Comparison of ENCODE assay signal across 20 cellular contexts in genomic region chr2:197264332-197264731, GRCh38. TPM values are rescaled to one million over a fixed set of nuclear protein-coding genes. Genes with fewer than 3 reads are reported as not detected.
DNase-seq lines count a peak whose midpoint lies in the region; ATAC-seq and TF ChIP-seq lines count a peak whose summit lies in the region.
"Had no signal": no experiment of that assay in that cellular context is flagged by ENCODE, and none has a peak within 500 bp of the region (broad histone marks: within the 10 kb centered on the region; RNA-seq: fewer than 3 reads in every experiment).

No MANE protein-coding gene starts in this region.

- WGBS in esophagus squamous epithelium, 2 donors = 70 to 73% methylated on average over 5 of the region's 5 CpGs

- H3K27ac ChIP-seq in uterus (no peak overlapping the region), esophagus squamous epithelium (no peak overlapping the region)
- H3K27ac ChIP-seq: suprapubic skin had no signal

- no peak for DNase-seq in T-helper 2 cell treated with Interferon-gamma antibody and Interleukin-4, amounts not matched to agents 5 μg/mL and 100 μg/mL, for 36 hours (ENCODE audit: low spot score)
- no peak for DNase-seq in T-helper 2 cell
- DNase-seq in EL = peak; percentile 7
- no peak for DNase-seq in activated naive CD8-positive, alpha-beta T cell treated with anti-CD3 and anti-CD28 coated beads, Interleukin-2, amount 50 U/mL, for 24 hours
- no peak for DNase-seq in uterus
- no peak for DNase-seq in esophagus squamous epithelium (lab: John Stamatoyannopoulos, UW)
- DNase-seq: 8988T; anterior cingulate cortex; BE2C; effector CD8-positive, alpha-beta T cell; GDM1; KG1; left ventricle myocardium superior; NCI-H2081; stimulated activated CD4-positive, alpha-beta T cell treated with anti-CD3 and anti-CD28 coated beads, Interleukin-1b, Interleukin-23, amount 100 ng/mL, for 48 hours had no signal

- TF ChIP-seq POLR2A in uterus (IDR thresholded peaks at IDR 0.05) (no peak), esophagus squamous epithelium (IDR thresholded peaks at IDR 0.05) (no peak)

- intact Hi-C loops in uterus (cut with DNase I; ENCODE audit: low total_unique reads) (no loop called here), esophagus squamous epithelium (cut with DNase I) (no loop called here)

- no peak overlapping the region for H3K4me3 ChIP-seq in uterus
- no peak overlapping the region for H3K4me3 ChIP-seq in esophagus squamous epithelium
- H3K4me3 ChIP-seq: suprapubic skin had no signal

- no peaks in the 10 kb centered on the region for H3K27me3 Mint-ChIP-seq in T-helper 2 cell treated with Interferon-gamma antibody and Interleukin-4, amounts not matched to agents 5 μg/mL and 100 μg/mL, for 36 hours (ENCODE audit: low read depth)
- no peaks in the 10 kb centered on the region for H3K27me3 Mint-ChIP-seq in activated naive CD8-positive, alpha-beta T cell treated with anti-CD3 and anti-CD28 coated beads, Interleukin-2, amount 50 U/mL, for 24 hours
- H3K27me3 Mint-ChIP-seq in nephron (ENCODE audit: low read depth) = no peaks in the 10 kb centered on the region

- no peaks in the 10 kb centered on the region for H3K36me3 ChIP-seq in uterus
- no peaks in the 10 kb centered on the region for H3K36me3 ChIP-seq in esophagus squamous epithelium
- H3K36me3 ChIP-seq: BE2C, suprapubic skin had no signal

- H3K4me1 ChIP-seq in uterus (no peaks in the 10 kb centered on the region), esophagus squamous epithelium (peaks cover 8 to 32% (median 13%) of the 10 kb centered on the region in 3 donors)

- TF ChIP-seq CTCF in nephron (IDR thresholded peaks at IDR 0.05; ENCODE audit: unreplicated experiment in 3 of 3) (no peak), uterus (IDR thresholded peaks at IDR 0.05) (no peak), esophagus squamous epithelium (IDR thresholded peaks at IDR 0.05) (no peak)

- peaks cover 77% of the 10 kb centered on the region for H3K4me1 Mint-ChIP-seq in T-helper 2 cell treated with Interferon-gamma antibody and Interleukin-4, amounts not matched to agents 5 μg/mL and 100 μg/mL, for 36 hours (ENCODE audit: low read depth)
- H3K4me1 Mint-ChIP-seq in activated naive CD8-positive, alpha-beta T cell treated with anti-CD3 and anti-CD28 coated beads, Interleukin-2, amount 50 U/mL, for 24 hours = peaks cover 91% of the 10 kb centered on the region
- H3K4me1 Mint-ChIP-seq in nephron = peaks cover 71% of the 10 kb centered on the region
- H3K4me1 Mint-ChIP-seq: WTC11 had no signal

- no peak for ATAC-seq in activated naive CD8-positive, alpha-beta T cell treated with anti-CD3 and anti-CD28 coated beads, Interleukin-2, amount 50 U/mL, for 24 hours
- ATAC-seq in GM21619 (IDR thresholded peaks at IDR 0.05; ENCODE audit: unreplicated experiment) = no peak
- ATAC-seq: left ventricle myocardium superior, sciatic nerve, WTC11 had no signal

- H3K27ac Mint-ChIP-seq in T-helper 2 cell treated with Interferon-gamma antibody and Interleukin-4, amounts not matched to agents 5 μg/mL and 100 μg/mL, for 36 hours = peak overlapping the region; percentile 11
- H3K27ac Mint-ChIP-seq in activated naive CD8-positive, alpha-beta T cell treated with anti-CD3 and anti-CD28 coated beads, Interleukin-2, amount 50 U/mL, for 24 hours = peak overlapping the region; percentile 92
- peak overlapping the region in 2 of 3 experiments; percentile 48 to 75 for H3K27ac Mint-ChIP-seq in nephron
- H3K27ac Mint-ChIP-seq: WTC11 had no signal

- H3K4me3 Mint-ChIP-seq in T-helper 2 cell treated with Interferon-gamma antibody and Interleukin-4, amounts not matched to agents 5 μg/mL and 100 μg/mL, for 36 hours = peak overlapping the region; percentile 44
- no peak overlapping the region for H3K4me3 Mint-ChIP-seq in activated naive CD8-positive, alpha-beta T cell treated with anti-CD3 and anti-CD28 coated beads, Interleukin-2, amount 50 U/mL, for 24 hours
- no peak overlapping the region for H3K4me3 Mint-ChIP-seq in nephron
- H3K4me3 Mint-ChIP-seq: WTC11 had no signal

- no peaks in the 10 kb centered on the region for H3K27me3 ChIP-seq in uterus
- no peaks in the 10 kb centered on the region for H3K27me3 ChIP-seq in esophagus squamous epithelium
- H3K27me3 ChIP-seq: BE2C, suprapubic skin had no signal

- no peaks in the 10 kb centered on the region for H3K9me3 ChIP-seq in uterus
- H3K9me3 ChIP-seq in esophagus squamous epithelium = no peaks in the 10 kb centered on the region
- H3K9me3 ChIP-seq: BE2C, suprapubic skin had no signal

- H3K36me3 Mint-ChIP-seq in T-helper 2 cell treated with Interferon-gamma antibody and Interleukin-4, amounts not matched to agents 5 μg/mL and 100 μg/mL, for 36 hours (ENCODE audit: low read depth) = peaks cover 33% of the 10 kb centered on the region
- peaks cover 20% of the 10 kb centered on the region for H3K36me3 Mint-ChIP-seq in activated naive CD8-positive, alpha-beta T cell treated with anti-CD3 and anti-CD28 coated beads, Interleukin-2, amount 50 U/mL, for 24 hours (ENCODE audit: low read depth)
- H3K36me3 Mint-ChIP-seq in nephron (ENCODE audit: low read depth) = no peaks in the 10 kb centered on the region
- H3K36me3 Mint-ChIP-seq: WTC11 had no signal

- peaks cover 4% of the 10 kb centered on the region for H3K9me3 Mint-ChIP-seq in T-helper 2 cell treated with Interferon-gamma antibody and Interleukin-4, amounts not matched to agents 5 μg/mL and 100 μg/mL, for 36 hours
- no peaks in the 10 kb centered on the region for H3K9me3 Mint-ChIP-seq in activated naive CD8-positive, alpha-beta T cell treated with anti-CD3 and anti-CD28 coated beads, Interleukin-2, amount 50 U/mL, for 24 hours
- no peaks in the 10 kb centered on the region for H3K9me3 Mint-ChIP-seq in nephron
- H3K9me3 Mint-ChIP-seq: WTC11 had no signal

RNA-seq across cellular contexts. Expression of gene ANKRD44, which starts 46.2 kb away (rescaled TPM):
- 10 to 100 TPM; 14.4 to 71.5 (median 23.2) TPM for total RNA-seq in uterus
- total RNA-seq in esophagus squamous epithelium = 10 to 100 TPM in 2 of 4 donors, 1 to 10 TPM in 2; 4.5 to 54.0 (median 11.4) TPM

Comparison
In these comparisons a context has a peak if more than half of its experiments do, and no peak if none do; other contexts are left out.
1. H3K27ac Mint-ChIP-seq: peak in every context shown above with its lines; median percentile 92 in activated naive CD8-positive, alpha-beta T cell treated with anti-CD3 and anti-CD28 coated beads, Interleukin-2, amount 50 U/mL, for 24 hours; 62 in nephron; 11 in T-helper 2 cell treated with Interferon-gamma antibody and Interleukin-4, amounts not matched to agents 5 μg/mL and 100 μg/mL, for 36 hours.